Comparison of ENCODE assay signal across 10 cellular contexts in genomic region chr3:184259396-184259877, GRCh38. TPM values are rescaled to one million over a fixed set of nuclear protein-coding genes. Genes with fewer than 3 reads are reported as not detected.
DNase-seq lines count a peak whose midpoint lies in the region; ATAC-seq and TF ChIP-seq lines count a peak whose summit lies in the region.
"Had no signal": no experiment of that assay in that cellular context is flagged by ENCODE, and none has a peak within 500 bp of the region (broad histone marks: within the 10 kb centered on the region; RNA-seq: fewer than 3 reads in every experiment).

No MANE protein-coding gene starts in this region.

- H3K27me3 ChIP-seq in CD4-positive, CD25-positive, alpha-beta regulatory T cell (ENCODE audit: control insufficient read depth, insufficient read depth, low read length), result peaks cover 9% of the 10 kb centered on the region

- H3K36me3 ChIP-seq in CD4-positive, CD25-positive, alpha-beta regulatory T cell (ENCODE audit: control insufficient read depth, insufficient read depth, low read length), result no peaks in the 10 kb centered on the region

- peaks cover 8% of the 10 kb centered on the region for H3K36me3 Mint-ChIP-seq in CD4-positive, CD25-positive, alpha-beta regulatory T cell
- no peaks in the 10 kb centered on the region for H3K36me3 Mint-ChIP-seq in brain
- no peaks in the 10 kb centered on the region for H3K36me3 Mint-ChIP-seq in natural killer cell treated with Interleukin-12 subunit alpha and Interleukin-12 subunit beta and Interleukin-15 and Interleukin-18, amount 100 ng/mL, for 72 hours

- peaks cover 28% of the 10 kb centered on the region for H3K4me1 ChIP-seq in CD4-positive, CD25-positive, alpha-beta regulatory T cell (ENCODE audit: control insufficient read depth, insufficient read depth, low read length, poor library complexity, severe bottlenecking)

- DNase-seq in DMS79 treated with DMSO at 0.1 percent for 48 hours (lab: John Stamatoyannopoulos, UW) (peak; percentile 9), DMS79 (lab: John Stamatoyannopoulos, UW) (no peak), SHP77 treated with DMSO at 0.1 percent for 48 hours (lab: John Stamatoyannopoulos, UW) (no peak), NCI-H446 treated with DMSO at 0.1 percent for 48 hours (lab: John Stamatoyannopoulos, UW) (no peak)
- DNase-seq in CD4-positive, CD25-positive, alpha-beta regulatory T cell, result no peak
- no peak for DNase-seq in natural killer cell treated with Interleukin-12 subunit alpha and Interleukin-12 subunit beta and Interleukin-15 and Interleukin-18, amount 100 ng/mL, for 72 hours (ENCODE audit: low spot score)
- DNase-seq: stimulated activated CD4-positive, alpha-beta T cell treated with anti-CD3 and anti-CD28 coated beads, Interleukin-4, amount 100 ng/mL, for 24 hours had no signal

- no peak overlapping the region for H3K27ac ChIP-seq in CD4-positive, CD25-positive, alpha-beta regulatory T cell (ENCODE audit: insufficient read depth, low read length, poor library complexity, severe bottlenecking)
- H3K27ac ChIP-seq: SK-N-MC had no signal

- H3K4me1 Mint-ChIP-seq in CD4-positive, CD25-positive, alpha-beta regulatory T cell, result peaks cover 0 to 28% (median 19%) of the 10 kb centered on the region in 4 donors
- H3K4me1 Mint-ChIP-seq in brain, result peaks cover 23% of the 10 kb centered on the region
- H3K4me1 Mint-ChIP-seq in natural killer cell treated with Interleukin-12 subunit alpha and Interleukin-12 subunit beta and Interleukin-15 and Interleukin-18, amount 100 ng/mL, for 72 hours (ENCODE audit: low read depth in 2 of 2), result peaks cover 19 to 26% of the 10 kb centered on the region in 2 donors

- H3K27ac Mint-ChIP-seq in CD4-positive, CD25-positive, alpha-beta regulatory T cell, result peak overlapping the region in 1 of 3 donors; percentile 26
- peak overlapping the region in 2 of 5 experiments; percentile 29 to 62 for H3K27ac Mint-ChIP-seq in brain
- H3K27ac Mint-ChIP-seq in natural killer cell treated with Interleukin-12 subunit alpha and Interleukin-12 subunit beta and Interleukin-15 and Interleukin-18, amount 100 ng/mL, for 72 hours, result no peak overlapping the region

- peak overlapping the region; percentile 62 to 85 (median 76) for H3K4me3 Mint-ChIP-seq in CD4-positive, CD25-positive, alpha-beta regulatory T cell
- peak overlapping the region; percentile 73 to 87 (median 80) for H3K4me3 Mint-ChIP-seq in brain
- H3K4me3 Mint-ChIP-seq in natural killer cell treated with Interleukin-12 subunit alpha and Interleukin-12 subunit beta and Interleukin-15 and Interleukin-18, amount 100 ng/mL, for 72 hours, result peak overlapping the region; percentile 57

- H3K4me3 ChIP-seq in CD4-positive, CD25-positive, alpha-beta regulatory T cell (ENCODE audit: low read depth, low read length), result no peak overlapping the region

- H3K27me3 Mint-ChIP-seq in CD4-positive, CD25-positive, alpha-beta regulatory T cell, result peaks cover 37% of the 10 kb centered on the region
- peaks cover 65% of the 10 kb centered on the region for H3K27me3 Mint-ChIP-seq in brain
- peaks cover 0 to 10% of the 10 kb centered on the region in 2 donors for H3K27me3 Mint-ChIP-seq in natural killer cell treated with Interleukin-12 subunit alpha and Interleukin-12 subunit beta and Interleukin-15 and Interleukin-18, amount 100 ng/mL, for 72 hours

- no peak for TF ChIP-seq CTCF in brain (conservative IDR thresholded peaks at IDR 0.05)

- H3K9me3 Mint-ChIP-seq in CD4-positive, CD25-positive, alpha-beta regulatory T cell, result peaks cover 0 to 4% (median 0%) of the 10 kb centered on the region in 7 donors
- H3K9me3 Mint-ChIP-seq in brain, result peaks cover 0 to 12% (median 0%) of the 10 kb centered on the region in 5 experiments
- no peaks in the 10 kb centered on the region for H3K9me3 Mint-ChIP-seq in natural killer cell treated with Interleukin-12 subunit alpha and Interleukin-12 subunit beta and Interleukin-15 and Interleukin-18, amount 100 ng/mL, for 72 hours

- H3K9me3 ChIP-seq in CD4-positive, CD25-positive, alpha-beta regulatory T cell (ENCODE audit: control insufficient read depth in 2 of 2, low read length in 2 of 2), result no peaks in the 10 kb centered on the region

- no peak for ATAC-seq in CD4-positive, CD25-positive, alpha-beta regulatory T cell (ENCODE audit: low read depth in 2 of 2)
- ATAC-seq in natural killer cell treated with Interleukin-12 subunit alpha and Interleukin-12 subunit beta and Interleukin-15 and Interleukin-18, amount 100 ng/mL, for 72 hours, result no peak
- no peak for ATAC-seq in GM18858 (IDR thresholded peaks at IDR 0.05; ENCODE audit: unreplicated experiment)

RNA-seq across cellular contexts. Expression of gene CAMK2N2, which starts 1.9 kb away (rescaled TPM):
- total RNA-seq in CD4-positive, CD25-positive, alpha-beta regulatory T cell, result 0.37 TPM
- not detected for polyA plus RNA-seq in CD4-positive, CD25-positive, alpha-beta regulatory T cell
- polyA plus RNA-seq in brain (ENCODE audit: insufficient read depth, low read depth, low replicate concordance), result 94.8 TPM
- 1 to 10 TPM in 1 of 2 donors, under 1 TPM in 1; 0.53 to 1.2 TPM for total RNA-seq in natural killer cell treated with Interleukin-12 subunit alpha and Interleukin-12 subunit beta and Interleukin-15 and Interleukin-18, amount 100 ng/mL, for 72 hours

RNA-seq across cellular contexts. Expression of gene EEF1AKMT4, which starts 10.0 kb away (rescaled TPM):
- 0.84 TPM for total RNA-seq in CD4-positive, CD25-positive, alpha-beta regulatory T cell
- polyA plus RNA-seq in CD4-positive, CD25-positive, alpha-beta regulatory T cell, result 1 to 10 TPM; 5.1 to 7.5 (median 5.7) TPM
- polyA plus RNA-seq in brain (ENCODE audit: insufficient read depth, low read depth, low replicate concordance), result 1.5 TPM
- total RNA-seq in natural killer cell treated with Interleukin-12 subunit alpha and Interleukin-12 subunit beta and Interleukin-15 and Interleukin-18, amount 100 ng/mL, for 72 hours, result 10 to 100 TPM; 11.9 to 16.8 TPM

RNA-seq across cellular contexts. Expression of gene ALG3, which starts 10.7 kb away (rescaled TPM):
- 22.6 TPM for total RNA-seq in CD4-positive, CD25-positive, alpha-beta regulatory T cell
- 10 to 100 TPM; 49.6 to 64.0 (median 56.8) TPM for polyA plus RNA-seq in CD4-positive, CD25-positive, alpha-beta regulatory T cell
- polyA plus RNA-seq in brain (ENCODE audit: insufficient read depth, low read depth, low replicate concordance), result 27.6 TPM
- total RNA-seq in natural killer cell treated with Interleukin-12 subunit alpha and Interleukin-12 subunit beta and Interleukin-15 and Interleukin-18, amount 100 ng/mL, for 72 hours, result 10 to 100 TPM; 52.2 to 80.2 TPM

RNA-seq across cellular contexts. Expression of gene ECE2, which starts 16.4 kb away (rescaled TPM):
- total RNA-seq in CD4-positive, CD25-positive, alpha-beta regulatory T cell, result not detected
- not detected for polyA plus RNA-seq in CD4-positive, CD25-positive, alpha-beta regulatory T cell
- 9.5 TPM for polyA plus RNA-seq in brain (ENCODE audit: insufficient read depth, low read depth, low replicate concordance)
- not detected for total RNA-seq in natural killer cell treated with Interleukin-12 subunit alpha and Interleukin-12 subunit beta and Interleukin-15 and Interleukin-18, amount 100 ng/mL, for 72 hours

RNA-seq across cellular contexts. Expression of gene VWA5B2, which starts 30.1 kb away (rescaled TPM):
- total RNA-seq in CD4-positive, CD25-positive, alpha-beta regulatory T cell, result not detected
- under 1 TPM in 1 of 4 donors, not detected in 3; 0.74 TPM for polyA plus RNA-seq in CD4-positive, CD25-positive, alpha-beta regulatory T cell
- 8.0 TPM for polyA plus RNA-seq in brain (ENCODE audit: insufficient read depth, low read depth, low replicate concordance)
- not detected for total RNA-seq in natural killer cell treated with Interleukin-12 subunit alpha and Interleukin-12 subunit beta and Interleukin-15 and Interleukin-18, amount 100 ng/mL, for 72 hours
